Comparison of ENCODE assay signal across 29 cellular contexts in genomic region chr12:54565658-54566552, GRCh38. TPM values are rescaled to one million over a fixed set of nuclear protein-coding genes. Genes with fewer than 3 reads are reported as not detected.
DNase-seq lines count a peak whose midpoint lies in the region; ATAC-seq, FAIRE-seq and TF ChIP-seq lines count a peak whose summit lies in the region.
"Had no signal": no experiment of that assay in that cellular context is flagged by ENCODE, and none has a peak within 500 bp of the region (broad histone marks: within the 10 kb centered on the region; RNA-seq: fewer than 3 reads in every experiment).

No MANE protein-coding gene starts in this region.

- H3K56ac ChIP-seq in H1 (replicated peaks; ENCODE audit: insufficient read length, low read depth, low read length) (no peak overlapping the region), mesendoderm (ENCODE audit: low read length) (peak overlapping the region; percentile 62)

- no peak overlapping the region for H4K91ac ChIP-seq in H1 (replicated peaks; ENCODE audit: insufficient read length, low read length)

- H3K9me3 ChIP-seq in HUES6 (ENCODE audit: control insufficient read depth, insufficient read depth, low read depth, low read length), result no peaks in the 10 kb centered on the region
- no peaks in the 10 kb centered on the region for H3K9me3 ChIP-seq in H1 (ENCODE audit: insufficient read depth in 2 of 2, low read depth in 1 of 2, low read length in 1 of 2)
- H3K9me3 ChIP-seq in thoracic aorta, result no peaks in the 10 kb centered on the region
- H3K9me3 ChIP-seq in testis, result no peaks in the 10 kb centered on the region

- H3K79me2 ChIP-seq in H1 (ENCODE audit: control insufficient read depth in 1 of 2, insufficient read depth in 2 of 2, low read length in 2 of 2) (no peaks in the 10 kb centered on the region), mesendoderm (ENCODE audit: control insufficient read depth, insufficient read depth, low read length) (no peaks in the 10 kb centered on the region)
- H3K79me2 ChIP-seq: hepatocyte had no signal

- TF ChIP-seq EP300 in H1 (IDR thresholded peaks at IDR 0.05; ENCODE audit: borderline replicate concordance in 1 of 2, low read depth in 2 of 2, low read length in 2 of 2), result no peak

- no peak for TF ChIP-seq RAD21 in H1 (IDR thresholded peaks at IDR 0.05 in 1 of 2, conservative IDR thresholded peaks at IDR 0.05 in 1 of 2; ENCODE audit: low read depth in 2 of 2, low read length in 2 of 2)

- H3K23ac ChIP-seq in H1 (ENCODE audit: insufficient read length) (no peak overlapping the region), mesendoderm (ENCODE audit: low read length) (no peak overlapping the region)

- peak overlapping the region; percentile 45 for H3K4me3 ChIP-seq in HUES6 (ENCODE audit: low read depth, low read length)
- H3K4me3 ChIP-seq in H1 (ENCODE audit: extremely low read depth in 1 of 4, insufficient read depth in 2 of 4, low read depth in 3 of 4, low read length in 4 of 4), result peak overlapping the region in 3 of 4 experiments; percentile 3 to 29 (median 19); a peak in 4 of 8 replicates
- no peak overlapping the region for H3K4me3 ChIP-seq in mesendoderm (ENCODE audit: low read length)
- H3K4me3 ChIP-seq in thoracic aorta, result peak overlapping the region; percentile 30
- no peak overlapping the region for H3K4me3 ChIP-seq in testis
- H3K4me3 ChIP-seq: GM12878, hepatocyte had no signal

- H4K20me1 ChIP-seq in H1 (replicated peaks in 1 of 2; ENCODE audit: control insufficient read depth in 1 of 2, insufficient read depth in 2 of 2, low read length in 2 of 2), result no peaks in the 10 kb centered on the region

- no peak for TF ChIP-seq POLR2A in H1 (IDR thresholded peaks at IDR 0.05; ENCODE audit: control extremely low read depth in 1 of 2, low read depth in 2 of 2, low read length in 2 of 2)
- no peak for TF ChIP-seq POLR2A in testis (IDR thresholded peaks at IDR 0.05)

- DNase-seq in H1 (ENCODE audit: low read depth in 1 of 2, low spot score in 2 of 2), result no peak
- DNase-seq in mesendoderm, result peak; percentile 76
- DNase-seq in thoracic aorta (ENCODE audit: low spot score), result no peak
- DNase-seq in testis, result no peak
- DNase-seq: activated CD4-positive, alpha-beta T cell treated with anti-CD3 and anti-CD28 coated beads for 36 hours; activated naive CD4-positive, alpha-beta T cell treated with anti-CD3 and anti-CD28 coated beads, Interleukin-2, amount 50 U/mL, for 16 hours; activated T-cell treated with anti-CD3 and anti-CD28 coated beads, Interleukin-2, amount 50 U/mL, for 72 hours; AML-193; aorta; CD8-positive, alpha-beta memory T cell; cerebellar nuclear complex; DMS53; effector CD4-positive, alpha-beta T cell; foreskin keratinocyte; HFFc6; midbrain; natural killer cell; NCI-H1092 treated with DMSO at 0.1 percent for 48 hours; NCI-H2029; PC-3; SIG-M5; stimulated activated CD4-positive, alpha-beta T cell treated with anti-CD3 and anti-CD28 coated beads, Interleukin-1b, Interleukin-23, amount 100 ng/mL, for 48 hours; T-cell had no signal

- WGBS in H1 (ENCODE audit: extremely low coverage in 1 of 2, insufficient coverage in 1 of 2, insufficient read length in 1 of 2, insufficient replicate concordance in 2 of 2, low coverage in 1 of 2, low lambda C conversion rate in 2 of 2, missing lambda C conversion rate in 1 of 2), 2 experiments, result 29% methylated on average over 8 of the region's 8 CpGs; no CpG with 5 or more reads in 1 of the 2 experiments
- no CpG with 5 or more reads among the region's 8 CpGs for WGBS in mesendoderm (ENCODE audit: extremely low coverage, insufficient coverage, low lambda C conversion rate)
- WGBS in testis, 2 donors, result 54 to 70% methylated on average over 8 of the region's 8 CpGs

- POLR2A ChIA-PET in H1 (lab: Charles Lee; ENCODE audit: partially characterized antibody), result interaction anchor here (0.9 to 1.4 kb wide), 4 partner anchors 12 to 18 kb away, joined by 3 to 4 read pairs (median 4); partner anchors contain the start of gene PDE1B

- H3K27me3 ChIP-seq in HUES6 (ENCODE audit: control insufficient read depth, insufficient read depth, low read length) (peaks cover 32% of the 10 kb centered on the region), H1 (replicated peaks in 1 of 4; ENCODE audit: control insufficient read depth in 3 of 4, extremely low read depth in 1 of 4, insufficient read depth in 3 of 4, low read length in 3 of 4) (peaks cover 15 to 36% (median 30%) of the 10 kb centered on the region in 4 experiments), mesendoderm (ENCODE audit: insufficient read depth, low read length, poor library complexity) (peaks cover 2% of the 10 kb centered on the region), thoracic aorta (replicated peaks; ENCODE audit: insufficient read depth) (no peaks in the 10 kb centered on the region), testis (no peaks in the 10 kb centered on the region)

- H2BK5ac ChIP-seq in H1 (ENCODE audit: low read depth, low read length) (peak overlapping the region; percentile 1; the same call in 1 of the 2 replicates), mesendoderm (ENCODE audit: low read length) (no peak overlapping the region)

- H3K14ac ChIP-seq in H1 (ENCODE audit: insufficient read length), result no peak overlapping the region

- H3K23me2 ChIP-seq in H1 (ENCODE audit: low read depth, low read length), result no peaks in the 10 kb centered on the region

- H2AK5ac ChIP-seq in H1 (ENCODE audit: low read depth, low read length), result no peak overlapping the region
- no peak overlapping the region for H2AK5ac ChIP-seq in mesendoderm (ENCODE audit: low read length)

- no peak for TF ChIP-seq CTCF in H1 (IDR thresholded peaks at IDR 0.05; ENCODE audit: control extremely low read depth in 1 of 3, insufficient read depth in 1 of 3, low read depth in 1 of 3, low read length in 3 of 3)
- TF ChIP-seq CTCF in thoracic aorta (IDR thresholded peaks at IDR 0.05), result no peak
- no peak for TF ChIP-seq CTCF in testis (IDR thresholded peaks at IDR 0.05)

- peak overlapping the region; percentile 11; the same call in 1 of the 2 replicates for H2BK12ac ChIP-seq in H1 (ENCODE audit: low read depth, low read length)

- peak overlapping the region; percentile 77; the same call in 1 of the 2 replicates for H3K27ac ChIP-seq in HUES6 (ENCODE audit: low read depth, low read length)
- no peak overlapping the region for H3K27ac ChIP-seq in H1 (ENCODE audit: low read depth, low read length)
- H3K27ac ChIP-seq in mesendoderm (ENCODE audit: low read depth, low read length), result no peak overlapping the region
- no peak overlapping the region for H3K27ac ChIP-seq in thoracic aorta
- H3K27ac ChIP-seq in testis, result no peak overlapping the region
- H3K27ac ChIP-seq: foreskin keratinocyte, hepatocyte had no signal

- H3K9ac ChIP-seq in HUES6 (ENCODE audit: low read length), result peak overlapping the region; percentile 84
- no peak overlapping the region; a peak in 2 of 7 replicates for H3K9ac ChIP-seq in H1 (replicated peaks in 1 of 4; ENCODE audit: extremely low read depth in 1 of 4, low read depth in 3 of 4, low read length in 3 of 4)
- no peak overlapping the region for H3K9ac ChIP-seq in mesendoderm (ENCODE audit: low read length)

- H3K18ac ChIP-seq in H1 (ENCODE audit: extremely low read depth, low read length) (peak overlapping the region; percentile 55), mesendoderm (ENCODE audit: low read length) (no peak overlapping the region)

- CTCF ChIA-PET in H1 (lab: Charles Lee; ENCODE audit: partially characterized antibody), result interaction anchor here (0.8 to 5.7 kb wide), 17 partner anchors 7 to 166 kb away, joined by 3 to 53 read pairs (median 6); partner anchors contain the start of gene PDE1B

- intact Hi-C loops in testis (cut with DNase I; ENCODE audit: low total_unique reads), result no loop called here

- H2BK20ac ChIP-seq in H1 (ENCODE audit: low read length), result no peak overlapping the region

- H3K79me1 ChIP-seq in H1 (ENCODE audit: low read depth, low read length) (no peaks in the 10 kb centered on the region), mesendoderm (ENCODE audit: low read length) (no peaks in the 10 kb centered on the region)

- H3K36me3 ChIP-seq in HUES6 (ENCODE audit: control insufficient read depth, insufficient read depth, low read length) (no peaks in the 10 kb centered on the region), H1 (ENCODE audit: control insufficient read depth in 2 of 4, insufficient read depth in 4 of 4, low read length in 3 of 4) (no peaks in the 10 kb centered on the region), mesendoderm (ENCODE audit: control insufficient read depth, insufficient read depth, low read length) (no peaks in the 10 kb centered on the region), thoracic aorta (peaks cover 19% of the 10 kb centered on the region), testis (ENCODE audit: low read depth, missing control alignments) (no peaks in the 10 kb centered on the region)

- H2BK120ac ChIP-seq in H1 (replicated peaks; ENCODE audit: low read depth, low read length) (no peak overlapping the region), mesendoderm (ENCODE audit: low read depth, low read length) (no peak overlapping the region)

- FAIRE-seq in H1 (lab: Jason Lieb, UNC), result peak; percentile 52
- FAIRE-seq: GM12878, TTC549 had no signal

- no peak for ATAC-seq in thoracic aorta (ENCODE audit: insufficient number of reproducible peaks, low FRiP score, low read depth)
- no peak for ATAC-seq in GM19023 (IDR thresholded peaks at IDR 0.05; ENCODE audit: unreplicated experiment)
- no peak for ATAC-seq in HG03520 (IDR thresholded peaks at IDR 0.05; ENCODE audit: unreplicated experiment)
- ATAC-seq: activated CD4-positive, alpha-beta T cell treated with anti-CD3 and anti-CD28 coated beads for 36 hours; activated T-cell treated with anti-CD3 and anti-CD28 coated beads, Interleukin-2, amount 50 U/mL, for 72 hours; foreskin keratinocyte; GM12878; natural killer cell; PC-3; T-cell had no signal

- H2BK15ac ChIP-seq in H1 (ENCODE audit: low read length) (no peak overlapping the region), mesendoderm (replicated peaks; ENCODE audit: low read depth) (no peak overlapping the region)

- H4K8ac ChIP-seq in H1 (ENCODE audit: extremely low read depth, insufficient read depth, low read length) (no peak overlapping the region), mesendoderm (ENCODE audit: low read depth, low read length) (peak overlapping the region; percentile 30)

- no peak overlapping the region for H2AFZ ChIP-seq in H1 (ENCODE audit: low read length)
- H2AFZ ChIP-seq: hepatocyte had no signal

- H3K4me2 ChIP-seq in H1 (ENCODE audit: insufficient read depth in 1 of 2, low read depth in 2 of 2, low read length in 2 of 2), result peak overlapping the region; percentile 56 to 66
- no peak overlapping the region for H3K4me2 ChIP-seq in mesendoderm (ENCODE audit: low read length)
- H3K4me2 ChIP-seq: hepatocyte had no signal

- H4K5ac ChIP-seq in H1 (ENCODE audit: insufficient read length, low read depth, low read length) (no peak overlapping the region), mesendoderm (ENCODE audit: low read length) (no peak overlapping the region)

- H3K4me1 ChIP-seq in HUES6 (ENCODE audit: control insufficient read depth, insufficient read depth, low read length), result peaks cover 44% of the 10 kb centered on the region
- peaks cover 10 to 19% (median 15%) of the 10 kb centered on the region in 4 experiments; a peak in 6 of 7 replicates for H3K4me1 ChIP-seq in H1 (replicated peaks in 1 of 4; ENCODE audit: control insufficient read depth in 3 of 4, insufficient read depth in 4 of 4, low read length in 3 of 4)
- H3K4me1 ChIP-seq in mesendoderm (ENCODE audit: control insufficient read depth, low read depth, low read length), result peaks cover 17% of the 10 kb centered on the region
- H3K4me1 ChIP-seq in thoracic aorta (ENCODE audit: control insufficient read depth in 1 of 2, low read depth in 2 of 2), result peaks cover 3 to 33% of the 10 kb centered on the region in 2 donors
- H3K4me1 ChIP-seq in testis, result no peaks in the 10 kb centered on the region
- H3K4me1 ChIP-seq: foreskin keratinocyte had no signal

- no peak overlapping the region for H3K4ac ChIP-seq in H1 (replicated peaks; ENCODE audit: insufficient read length, low read depth, low read length)
- H3K4ac ChIP-seq in mesendoderm (ENCODE audit: low read depth, low read length), result peak overlapping the region; percentile 6

RNA-seq across cellular contexts. Expression of gene PDE1B, which starts 16.5 kb away (rescaled TPM):
- total RNA-seq in H1 (2021; fragmentation: NEBNext Ultra II Directional; extraction: Animal tissue kit (Norgen Biotek cat#: 25700)), result 0.78 and 0.90 TPM in 2 replicates
- polyA plus RNA-seq in H1 (2011; rRNA removed), result 1.8 and 2.3 TPM in 2 replicates
- polyA plus RNA-seq in H1 (2011; cell fraction: cytosol; rRNA removed), result 2.1 TPM
- polyA plus RNA-seq in H1 (2011; cell fraction: nucleus; rRNA removed), result 3.6 TPM
- polyA plus RNA-seq in H1 (2012, experiment 1 of 2), result 1.3 to 1.9 TPM (median 1.6 TPM) in 4 replicates
- polyA plus RNA-seq in H1 (2012, experiment 2 of 2), result 2.0 TPM
- polyA plus RNA-seq in H1 (2013, experiment 1 of 2), result 0.43 TPM
- polyA plus RNA-seq in H1 (2013, experiment 2 of 2), result 0.44 TPM
- 3.6 and 6.5 TPM in 2 replicates for polyA minus RNA-seq in H1 (2011; rRNA and poly(A)+ RNA removed)
- 0.51 TPM for polyA minus RNA-seq in H1 (2011; cell fraction: cytosol; rRNA and poly(A)+ RNA removed)
- polyA minus RNA-seq in H1 (2011; cell fraction: nucleus; rRNA and poly(A)+ RNA removed), result 1.4 TPM
- polyA plus RNA-seq in mesendoderm (2013, experiment 1 of 2), result 3.9 TPM
- polyA plus RNA-seq in mesendoderm (2013, experiment 2 of 2), result 4.4 TPM
- 10 to 100 TPM; 35.5 to 39.2 TPM for total RNA-seq in thoracic aorta
- total RNA-seq in testis, result 1 to 10 TPM; 3.4 to 4.1 TPM
- polyA plus RNA-seq in testis (ENCODE audit: insufficient read depth, low read depth, low replicate concordance), result 5.4 TPM
- total RNA-seq: foreskin keratinocyte, HFFc6, PC-3 had no signal
- polyA plus RNA-seq: foreskin keratinocyte, hepatocyte had no signal

RNA-seq across cellular contexts. Expression of gene PPP1R1A, which starts 22.6 kb away (rescaled TPM):
- total RNA-seq in H1 (2021; fragmentation: NEBNext Ultra II Directional; extraction: Animal tissue kit (Norgen Biotek cat#: 25700)), result 8.1 and 13.1 TPM in 2 replicates
- 5.8 and 6.1 TPM in 2 replicates for polyA plus RNA-seq in H1 (2011; rRNA removed)
- polyA plus RNA-seq in H1 (2011; cell fraction: cytosol; rRNA removed), result 8.0 TPM
- polyA plus RNA-seq in H1 (2011; cell fraction: nucleus; rRNA removed), result 5.1 TPM
- 8.9 to 10.7 TPM (median 10.3 TPM) in 4 replicates for polyA plus RNA-seq in H1 (2012, experiment 1 of 2)
- polyA plus RNA-seq in H1 (2012, experiment 2 of 2), result 7.3 TPM
- 15.4 TPM for polyA plus RNA-seq in H1 (2013, experiment 1 of 2)
- polyA plus RNA-seq in H1 (2013, experiment 2 of 2), result 16.5 TPM
- 2.0 and 4.3 TPM in 2 replicates for polyA minus RNA-seq in H1 (2011; rRNA and poly(A)+ RNA removed)
- polyA minus RNA-seq in H1 (2011; cell fraction: cytosol; rRNA and poly(A)+ RNA removed), result 6.1 TPM
- polyA minus RNA-seq in H1 (2011; cell fraction: nucleus; rRNA and poly(A)+ RNA removed), result 4.7 TPM
- polyA plus RNA-seq in mesendoderm (2013, experiment 1 of 2), result 22.2 TPM
- polyA plus RNA-seq in mesendoderm (2013, experiment 2 of 2), result 22.7 TPM
- 10 to 100 TPM in 1 of 2 donors, 1 to 10 TPM in 1; 3.3 to 10.3 TPM for total RNA-seq in thoracic aorta
- 1 to 10 TPM; 6.1 to 6.9 TPM for total RNA-seq in testis
- 6.3 TPM for polyA plus RNA-seq in testis (ENCODE audit: insufficient read depth, low read depth, low replicate concordance)
- total RNA-seq: activated CD4-positive, alpha-beta T cell treated with anti-CD3 and anti-CD28 coated beads for 36 hours; activated T-cell treated with anti-CD3 and anti-CD28 coated beads, Interleukin-2, amount 50 U/mL, for 72 hours; CD8-positive, alpha-beta memory T cell; foreskin keratinocyte; GM12878; HFFc6; natural killer cell; PC-3; T-cell had no signal
- polyA plus RNA-seq: CD8-positive, alpha-beta memory T cell; foreskin keratinocyte had no signal

Comparison
In these comparisons a context has a peak if more than half of its experiments do, and no peak if none do; other contexts are left out.
1. H3K4me3 ChIP-seq: peak in HUES6 (single experiment), H1 (3 of 4) and thoracic aorta (single experiment); none in mesendoderm (single experiment) and testis (0 of 2).
2. RNA of gene PDE1B, which starts 16.5 kb away (total RNA-seq): 35.5 to 39.2 TPM in thoracic aorta; 3.4 to 4.1 TPM in testis and 0.78 to 0.90 TPM in H1; every median in the first group is over 4 times any median in the second.